In the genomic region with DNA sequence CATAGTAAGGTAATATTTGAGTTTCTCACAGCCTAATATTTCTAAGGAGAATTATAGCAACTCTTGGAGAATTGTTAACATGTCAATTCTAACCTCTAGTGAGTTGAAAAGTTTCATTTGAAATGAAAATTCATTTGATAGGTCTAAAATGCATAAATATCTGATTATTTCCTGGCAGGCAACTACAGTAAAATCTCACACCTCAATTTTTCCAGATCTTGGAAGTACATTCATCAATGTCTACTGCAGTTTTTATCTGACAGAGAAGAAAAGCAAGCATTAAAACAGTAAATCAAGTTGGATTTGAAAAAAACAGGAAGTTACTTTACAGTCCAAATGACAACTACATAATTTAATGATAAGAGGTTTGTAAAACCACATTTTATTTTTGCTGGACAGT, we compare ENCODE assay signal across 20 cellular contexts.
"Had no signal": no experiment of that assay in that cellular context is flagged by ENCODE, and none has a peak within 500 bp of the region (broad histone marks: within the 10 kb centered on the region; RNA-seq: fewer than 3 reads in every experiment).

No MANE protein-coding gene starts in this region.

- H3K27ac ChIP-seq: coronary artery, esophagus muscularis mucosa, gastroesophageal sphincter, left ventricle myocardium inferior, lower lobe of right lung, neural progenitor cell, ovary, right atrium auricular region, sigmoid colon, skin epidermis had no signal

- H3K4me2 ChIP-seq: neural progenitor cell had no signal

- H3K36me3 ChIP-seq: esophagus muscularis mucosa, gastroesophageal sphincter, left ventricle myocardium inferior, lower lobe of right lung, neural progenitor cell, ovary, right atrium auricular region, sigmoid colon had no signal

- H2AFZ ChIP-seq: neural progenitor cell had no signal

- ATAC-seq: gastroesophageal sphincter, left cardiac atrium, lower lobe of right lung, natural killer cell had no signal

- H3K27me3 ChIP-seq: esophagus muscularis mucosa, gastroesophageal sphincter, neural progenitor cell, ovary, right atrium auricular region, sigmoid colon had no signal

- H3K9me3 ChIP-seq: esophagus muscularis mucosa, gastroesophageal sphincter, left ventricle myocardium inferior, lower lobe of right lung, ovary, right atrium auricular region, sigmoid colon had no signal

- DNase-seq: effector CD4-positive, alpha-beta T cell; endodermal cell; glutamatergic neuron; kidney; left cardiac atrium; left ventricle myocardium inferior; lower lobe of right lung; natural killer cell; nucleus accumbens; ovary; sigmoid colon; stimulated activated CD4-positive, alpha-beta T cell treated with anti-CD3 and anti-CD28 coated beads, Interleukin-2, amount 100 ng/mL, for 48 hours; stimulated activated naive CD4-positive, alpha-beta T cell treated with Interleukin-2 at 50 U/mL for 16 hours; trophoblast cell had no signal

- H3K4me1 ChIP-seq: esophagus muscularis mucosa, gastroesophageal sphincter, left ventricle myocardium inferior, lower lobe of right lung, neural progenitor cell, right atrium auricular region, sigmoid colon had no signal

- H3K4me3 ChIP-seq: coronary artery, esophagus muscularis mucosa, gastroesophageal sphincter, left ventricle myocardium inferior, lower lobe of right lung, neural progenitor cell, ovary, right atrium auricular region, sigmoid colon, skin epidermis had no signal

- H3K9ac ChIP-seq: neural progenitor cell had no signal
